ENCODE assay signal across 28 cellular contexts in genomic region chr14:38521591-38521990, GRCh38.
"Had no signal": no experiment of that assay in that cellular context is flagged by ENCODE, and none has a peak within 500 bp of the region (broad histone marks: within the 10 kb centered on the region; RNA-seq: fewer than 3 reads in every experiment).

No MANE protein-coding gene starts in this region.

- ATAC-seq: effector memory CD8-positive, alpha-beta T cell; esophagus mucosa; foreskin keratinocyte; gastrocnemius medialis; gastroesophageal sphincter; heart left ventricle; heart right ventricle had no signal

- H3K27ac ChIP-seq: colonic mucosa, coronary artery, dorsolateral prefrontal cortex, epithelial cell of prostate, esophagus muscularis mucosa, esophagus squamous epithelium, foreskin keratinocyte, gastrocnemius medialis, gastroesophageal sphincter, heart left ventricle, heart right ventricle had no signal

- H3K36me3 ChIP-seq: colonic mucosa, esophagus muscularis mucosa, esophagus squamous epithelium, gastrocnemius medialis, gastroesophageal sphincter, heart left ventricle, heart right ventricle had no signal

- H3K4me3 ChIP-seq: colonic mucosa, coronary artery, dorsolateral prefrontal cortex, esophagus muscularis mucosa, esophagus squamous epithelium, gastrocnemius medialis, gastroesophageal sphincter, heart left ventricle, heart right ventricle had no signal

- FAIRE-seq: colon, endometrium, endothelial cell of umbilical vein, frontal cortex had no signal

- DNase-seq: colonic mucosa; cortex of kidney; dermis blood vessel endothelial cell; dorsolateral prefrontal cortex; effector CD4-positive, alpha-beta T cell; effector CD8-positive, alpha-beta T cell; effector memory CD4-positive, alpha-beta T cell; effector memory CD8-positive, alpha-beta T cell; endodermal cell; erythroblast; esophagus squamous epithelium; foreskin fibroblast; foreskin keratinocyte; foreskin melanocyte; gastrocnemius medialis; glutamatergic neuron; head of caudate nucleus; heart left ventricle; heart right ventricle had no signal

- H3K27me3 ChIP-seq: colonic mucosa, dorsolateral prefrontal cortex, esophagus muscularis mucosa, esophagus squamous epithelium, foreskin keratinocyte, gastrocnemius medialis, gastroesophageal sphincter, heart left ventricle, heart right ventricle had no signal

- H3K4me1 ChIP-seq: colonic mucosa, esophagus muscularis mucosa, esophagus squamous epithelium, foreskin keratinocyte, gastrocnemius medialis, gastroesophageal sphincter, heart left ventricle, heart right ventricle had no signal

- H3K9me3 ChIP-seq: colonic mucosa, esophagus muscularis mucosa, esophagus squamous epithelium, gastrocnemius medialis, gastroesophageal sphincter, heart left ventricle, heart right ventricle had no signal
